Comparison of ENCODE assay signal across 19 cellular contexts in the genomic region with DNA sequence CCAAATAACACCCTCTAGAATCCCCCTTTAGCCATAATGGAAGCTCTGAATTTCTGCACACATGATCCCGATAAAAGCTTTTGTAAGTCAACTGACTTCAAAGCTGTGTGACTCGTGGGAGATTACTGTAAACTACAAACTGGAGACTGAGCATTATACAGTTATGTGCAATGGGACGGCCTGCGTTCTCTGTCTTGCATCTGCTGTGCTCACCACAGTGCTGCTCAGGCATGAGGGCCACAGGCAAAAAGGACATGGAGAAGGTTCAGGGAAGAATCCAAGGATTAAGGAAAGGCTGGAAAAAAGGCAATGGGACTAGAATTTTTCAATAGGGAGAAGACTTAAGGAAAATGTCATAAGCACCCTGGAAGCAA.
A peak's percentile ranks its signal among the peaks of the same experiment; 100 is the strongest.
DNase-seq lines count a peak whose midpoint lies in the region; ATAC-seq, FAIRE-seq and TF ChIP-seq lines count a peak whose summit lies in the region.
"Had no signal": no experiment of that assay in that cellular context is flagged by ENCODE, and none has a peak within 500 bp of the region (broad histone marks: within the 10 kb centered on the region; RNA-seq: fewer than 3 reads in every experiment).

No MANE protein-coding gene starts in this region.

- no peak for ATAC-seq in GM18907 (IDR thresholded peaks at IDR 0.05; ENCODE audit: unreplicated experiment)
- ATAC-seq in stimulated activated naive B cell treated with anti-CD40 and anti-IgM and Interleukin-4, amounts not matched to agents 10 μg/mL and 1 μg/mL and 100 μg/mL, for 72 hours (replicated peaks) = no peak
- ATAC-seq: CD8-positive, alpha-beta T cell had no signal

- TF ChIP-seq CTCF in hepatocyte (IDR thresholded peaks at IDR 0.05; ENCODE audit: poor library complexity) = no peak

- H3K4me3 ChIP-seq in adipocyte (ENCODE audit: low read length) (no peak overlapping the region), hepatocyte (no peak overlapping the region), small intestine (ENCODE audit: low read depth in 1 of 2, low read length in 2 of 2) (no peak overlapping the region)
- H3K4me3 ChIP-seq: BLaER1 treated with 17β-estradiol and CSF1 and Interleukin-3, amounts not matched to agents 10 nM and 100 nM; Peyer's patch had no signal

- H3K9me3 ChIP-seq in adipocyte (ENCODE audit: control insufficient read depth, low read length) = no peaks in the 10 kb centered on the region
- H3K9me3 ChIP-seq in hepatocyte (ENCODE audit: low read depth) = no peaks in the 10 kb centered on the region
- H3K9me3 ChIP-seq in small intestine (ENCODE audit: control insufficient read depth, low read depth) = no peaks in the 10 kb centered on the region
- H3K9me3 ChIP-seq: BLaER1 treated with 17β-estradiol and CSF1 and Interleukin-3, amounts not matched to agents 10 nM and 100 nM; Peyer's patch had no signal

- H3K9ac ChIP-seq in adipocyte (ENCODE audit: low read length) = no peak overlapping the region
- H3K9ac ChIP-seq: KMS-11 had no signal

- H3K9me2 ChIP-seq in hepatocyte (replicated peaks; ENCODE audit: insufficient read depth) = no peaks in the 10 kb centered on the region

- H3K27me3 ChIP-seq in adipocyte (replicated peaks; ENCODE audit: control insufficient read depth, insufficient read depth, low read length) = no peaks in the 10 kb centered on the region
- H3K27me3 ChIP-seq in hepatocyte = no peaks in the 10 kb centered on the region
- H3K27me3 ChIP-seq in small intestine (ENCODE audit: control insufficient read depth in 2 of 2, insufficient read depth in 2 of 2, low read length in 2 of 2) = no peaks in the 10 kb centered on the region
- H3K27me3 ChIP-seq: BLaER1 treated with 17β-estradiol and CSF1 and Interleukin-3, amounts not matched to agents 10 nM and 100 nM; Peyer's patch had no signal

- WGBS in hepatocyte (ENCODE audit: low lambda C conversion rate, missing lambda C conversion rate) = 57% methylated on average over 4 of the region's 4 CpGs
- 80 to 91% (median 89%) methylated on average over 4 of the region's 4 CpGs for WGBS in small intestine, 3 donors

- no peaks in the 10 kb centered on the region for H3K36me3 Mint-ChIP-seq in activated CD4-positive, alpha-beta memory T cell treated with anti-CD3 and anti-CD28 coated beads for 36 hours
- peaks cover 20 to 30% of the 10 kb centered on the region in 2 donors for H3K36me3 Mint-ChIP-seq in stimulated activated naive B cell treated with anti-CD40 and anti-IgM and Interleukin-4, amounts not matched to agents 10 μg/mL and 1 μg/mL and 100 μg/mL, for 72 hours

- no peak overlapping the region for H3K4me3 Mint-ChIP-seq in activated CD4-positive, alpha-beta memory T cell treated with anti-CD3 and anti-CD28 coated beads for 36 hours
- no peak overlapping the region for H3K4me3 Mint-ChIP-seq in stimulated activated naive B cell treated with anti-CD40 and anti-IgM and Interleukin-4, amounts not matched to agents 10 μg/mL and 1 μg/mL and 100 μg/mL, for 72 hours
- H3K4me3 Mint-ChIP-seq: CD8-positive, alpha-beta T cell; HFFc6 had no signal

- H3K36me3 ChIP-seq in adipocyte (ENCODE audit: control insufficient read depth, insufficient read depth, low read length, severe bottlenecking) (no peaks in the 10 kb centered on the region), hepatocyte (replicated peaks; ENCODE audit: insufficient read depth, low read depth) (no peaks in the 10 kb centered on the region), small intestine (ENCODE audit: control insufficient read depth in 2 of 2, insufficient read depth in 2 of 2, low read length in 2 of 2) (no peaks in the 10 kb centered on the region)
- H3K36me3 ChIP-seq: Peyer's patch had no signal

- TF ChIP-seq POLR2A in GM12891 (IDR thresholded peaks at IDR 0.05; ENCODE audit: low read depth, low read length) = no peak

- H3K27me3 Mint-ChIP-seq in activated CD4-positive, alpha-beta memory T cell treated with anti-CD3 and anti-CD28 coated beads for 36 hours = no peaks in the 10 kb centered on the region
- peaks cover 0 to 7% of the 10 kb centered on the region in 2 donors for H3K27me3 Mint-ChIP-seq in stimulated activated naive B cell treated with anti-CD40 and anti-IgM and Interleukin-4, amounts not matched to agents 10 μg/mL and 1 μg/mL and 100 μg/mL, for 72 hours

- peaks cover 4% of the 10 kb centered on the region for H3K4me1 ChIP-seq in adipocyte (ENCODE audit: control insufficient read depth, insufficient read depth, low read length)
- peaks cover 46% of the 10 kb centered on the region for H3K4me1 ChIP-seq in hepatocyte (ENCODE audit: insufficient read depth)
- peaks cover 0 to 3% of the 10 kb centered on the region in 2 donors for H3K4me1 ChIP-seq in small intestine (ENCODE audit: control insufficient read depth in 2 of 2, insufficient read depth in 1 of 2, low read depth in 1 of 2, low read length in 1 of 2)

- POLR2A ChIA-PET in activated CD4-positive, alpha-beta memory T cell treated with anti-CD3 and anti-CD28 coated beads for 36 hours (lab: Charles Lee) = no interaction called here

- no peaks in the 10 kb centered on the region for H3K79me2 ChIP-seq in hepatocyte

- H3K27ac Mint-ChIP-seq in activated CD4-positive, alpha-beta memory T cell treated with anti-CD3 and anti-CD28 coated beads for 36 hours = no peak overlapping the region
- no peak overlapping the region for H3K27ac Mint-ChIP-seq in stimulated activated naive B cell treated with anti-CD40 and anti-IgM and Interleukin-4, amounts not matched to agents 10 μg/mL and 1 μg/mL and 100 μg/mL, for 72 hours
- H3K27ac Mint-ChIP-seq: CD8-positive, alpha-beta T cell; HFFc6 had no signal

- H3K27ac ChIP-seq in hepatocyte (peak overlapping the region; percentile 30), small intestine (ENCODE audit: low read depth in 1 of 2, low read length in 1 of 2) (peak overlapping the region; percentile 6 to 19)
- H3K27ac ChIP-seq: BLaER1 treated with 17β-estradiol and CSF1 and Interleukin-3, amounts not matched to agents 10 nM and 100 nM; KMS-11 had no signal

- CTCF ChIA-PET in activated CD4-positive, alpha-beta memory T cell treated with anti-CD3 and anti-CD28 coated beads for 36 hours (lab: Charles Lee) = interaction anchor here (12.4 kb wide), 1 partner anchor 453 kb away, joined by 348 read pairs; no protein-coding TSS in a partner anchor

- intact Hi-C loops in activated CD4-positive, alpha-beta memory T cell treated with anti-CD3 and anti-CD28 coated beads for 36 hours (cut with micrococcal nuclease) = no loop called here

- H2AFZ ChIP-seq in hepatocyte = no peak overlapping the region

- H4K20me1 ChIP-seq in hepatocyte (ENCODE audit: insufficient read depth, poor library complexity, severe bottlenecking) = no peaks in the 10 kb centered on the region
- H4K20me1 ChIP-seq: BLaER1 treated with 17β-estradiol and CSF1 and Interleukin-3, amounts not matched to agents 10 nM and 100 nM had no signal

- DNase-seq in GM12891 (ENCODE audit: insufficient read length, low spot score) (no peak), adipocyte (ENCODE audit: low read depth) (peak; percentile 35), hepatocyte (ENCODE audit: low spot score) (no peak), small intestine (no peak), ecto neural progenitor cell (ENCODE audit: low spot score) (no peak)
- no peak for DNase-seq in activated CD4-positive, alpha-beta memory T cell treated with anti-CD3 and anti-CD28 coated beads for 36 hours
- DNase-seq in stimulated activated naive B cell treated with anti-CD40 and anti-IgM and Interleukin-4, amounts not matched to agents 10 μg/mL and 1 μg/mL and 100 μg/mL, for 72 hours = no peak
- DNase-seq: CD8-positive, alpha-beta T cell; H7; HFFc6; MV-4-11; NCI-H2029; NCI-H748 treated with DMSO at 0.1 percent for 48 hours; NK-92 treated with Interleukin-12 subunit alpha and Interleukin-12 subunit beta, amount 100 ng/mL, for 24 hours; Peyer's patch had no signal

- FAIRE-seq in GM12891 (lab: Jason Lieb, UNC) (peak; percentile 26), small intestine (lab: Jason Lieb, UNC) (no peak)
- FAIRE-seq: D721Med had no signal

- H3K9me3 Mint-ChIP-seq in activated CD4-positive, alpha-beta memory T cell treated with anti-CD3 and anti-CD28 coated beads for 36 hours = no peaks in the 10 kb centered on the region
- H3K9me3 Mint-ChIP-seq in stimulated activated naive B cell treated with anti-CD40 and anti-IgM and Interleukin-4, amounts not matched to agents 10 μg/mL and 1 μg/mL and 100 μg/mL, for 72 hours = no peaks in the 10 kb centered on the region
- H3K9me3 Mint-ChIP-seq: CD8-positive, alpha-beta T cell; HFFc6 had no signal

- H3K4me1 Mint-ChIP-seq in activated CD4-positive, alpha-beta memory T cell treated with anti-CD3 and anti-CD28 coated beads for 36 hours (ENCODE audit: low read depth) = no peaks in the 10 kb centered on the region
- no peaks in the 10 kb centered on the region for H3K4me1 Mint-ChIP-seq in stimulated activated naive B cell treated with anti-CD40 and anti-IgM and Interleukin-4, amounts not matched to agents 10 μg/mL and 1 μg/mL and 100 μg/mL, for 72 hours

- H3K4me2 ChIP-seq in hepatocyte = no peak overlapping the region
- H3K4me2 ChIP-seq: BLaER1 treated with 17β-estradiol and CSF1 and Interleukin-3, amounts not matched to agents 10 nM and 100 nM; KMS-11 had no signal

TF ChIP-seq in GM12891, 5 proteins besides CTCF, POLR2A, EP300 and RAD21:
- TF ChIP-seq SPI1 (IDR thresholded peaks at IDR 0.05; ENCODE audit: low read depth, low read length) = no peak
- TF ChIP-seq POU2F2 (IDR thresholded peaks at IDR 0.05; ENCODE audit: low read depth, low read length) = no peak
- TF ChIP-seq POLR2AphosphoS5 (IDR thresholded peaks at IDR 0.05; ENCODE audit: low read depth, low read length) = no peak
- no peak for TF ChIP-seq PAX5 (IDR thresholded peaks at IDR 0.05; ENCODE audit: insufficient read depth, low read length, severe bottlenecking)
- no peak for TF ChIP-seq TAF1 (IDR thresholded peaks at IDR 0.05; ENCODE audit: low read depth, low read length)
